ENCODE assay signal across 8 cellular contexts in the genomic region with DNA sequence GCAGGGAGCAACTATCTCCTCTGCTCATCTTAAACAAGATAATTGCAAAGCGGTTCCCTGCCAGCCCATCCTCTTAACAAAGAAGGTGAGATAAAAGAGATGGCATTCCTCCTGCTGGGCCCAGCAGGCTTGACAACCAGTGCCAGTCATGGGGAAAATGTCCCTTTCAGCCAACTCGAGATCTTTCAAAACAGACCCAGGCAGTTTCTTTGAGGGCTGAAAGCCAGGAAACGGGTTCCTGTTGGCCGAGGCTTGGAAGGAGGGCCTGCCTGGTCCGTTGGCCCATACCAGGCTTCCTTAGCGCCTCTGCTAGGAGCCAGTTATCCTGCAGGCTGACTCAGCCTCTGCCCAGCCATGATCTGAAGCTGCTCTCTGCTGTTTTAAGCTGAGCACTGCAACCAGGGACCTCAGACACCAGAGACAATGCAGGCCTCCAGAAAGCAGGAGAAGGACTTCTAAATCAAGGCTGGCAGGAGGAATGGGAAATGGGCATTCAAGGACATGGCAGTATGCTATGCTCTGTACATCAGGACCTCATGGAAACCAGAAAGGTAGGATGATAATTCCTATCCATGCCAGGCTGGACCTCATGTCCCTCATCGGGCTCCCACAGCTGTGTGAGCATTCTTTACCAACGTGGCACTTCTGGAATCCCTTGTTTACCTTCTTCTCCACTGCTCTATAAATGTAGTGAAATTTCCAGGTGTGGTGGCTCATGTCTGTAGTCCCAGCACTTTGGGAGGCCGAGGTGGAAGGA. TPM values are rescaled to one million over a fixed set of nuclear protein-coding genes. Genes with fewer than 3 reads are reported as not detected.
DNase-seq lines count a peak whose midpoint lies in the region; ATAC-seq and TF ChIP-seq lines count a peak whose summit lies in the region.

No MANE protein-coding gene starts in this region.

- TF ChIP-seq CTCF in fibroblast of villous mesenchyme (IDR thresholded peaks at IDR 0.05; ENCODE audit: insufficient read depth, low read depth, low read length) (peak; percentile 60), omental fat pad (IDR thresholded peaks at IDR 0.05) (peak in 1 of 3 donors; percentile 48), MM.1S (IDR thresholded peaks at IDR 0.05; ENCODE audit: low read length) (no peak)

- no peak overlapping the region for H2AFZ ChIP-seq in MM.1S (ENCODE audit: low read length)

- H3K4me1 ChIP-seq in MM.1S (ENCODE audit: low read length): no peaks in the 10 kb centered on the region

- H3K36me3 ChIP-seq in MM.1S (replicated peaks; ENCODE audit: insufficient read depth, low read length): no peaks in the 10 kb centered on the region

- no peak overlapping the region for H3K9ac ChIP-seq in MM.1S (ENCODE audit: low read length)

- H3K79me2 ChIP-seq in MM.1S (ENCODE audit: low read length): no peaks in the 10 kb centered on the region

- no peaks in the 10 kb centered on the region for H3F3A ChIP-seq in MM.1S (ENCODE audit: insufficient read depth, low read length)

- no peak overlapping the region for H3K4me2 ChIP-seq in MM.1S (ENCODE audit: low read depth, low read length)

- H3K9me3 ChIP-seq in MM.1S (replicated peaks; ENCODE audit: insufficient read depth, low read length): no peaks in the 10 kb centered on the region

- no peak overlapping the region for H3K27ac ChIP-seq in MM.1S (ENCODE audit: low read length)

- no peaks in the 10 kb centered on the region for H3K27me3 ChIP-seq in MM.1S (replicated peaks; ENCODE audit: insufficient read depth, low read length)

- no peaks in the 10 kb centered on the region for H3K9me2 ChIP-seq in MM.1S (replicated peaks; ENCODE audit: insufficient read depth, low read length)

- H3K4me3 ChIP-seq in fibroblast of villous mesenchyme (ENCODE audit: low read depth, low read length) (no peak overlapping the region), MM.1S (ENCODE audit: low read length) (no peak overlapping the region)

- DNase-seq in SHP77 (lab: John Stamatoyannopoulos, UW) (peak; percentile 0 to 6), SHP77 treated with DMSO at 0.1 percent for 48 hours (lab: John Stamatoyannopoulos, UW) (no peak), RPMI7951 (ENCODE audit: low read depth) (peak; percentile 8), fibroblast of villous mesenchyme (ENCODE audit: low read depth) (peak; percentile 63), omental fat pad (ENCODE audit: low spot score) (no peak), HuH-7.5 (ENCODE audit: low spot score) (no peak), MM.1S (no peak)
- DNase-seq in activated CD4-positive, alpha-beta T cell treated with anti-CD3 and anti-CD28 coated beads, Interleukin-2, amount 50 U/mL, for 48 hours: no peak

- peak; percentile 95 for ATAC-seq in omental fat pad (ENCODE audit: low FRiP score)

- no peaks in the 10 kb centered on the region for H4K20me1 ChIP-seq in MM.1S (ENCODE audit: insufficient read depth, low read length)

RNA-seq across cellular contexts. Expression of a gene that starts 42.4 kb away (rescaled TPM):
- total RNA-seq in RPMI7951 (2014; rRNA removed; shearing (Covaris generic)): 0.49 TPM in 1 of 2 replicates, not detected in the other
- total RNA-seq in fibroblast of villous mesenchyme: 0.43 and 0.97 TPM in 2 replicates
- 1 to 10 TPM; 4.7 to 8.5 (median 7.3) TPM for total RNA-seq in omental fat pad

RNA-seq across cellular contexts. Expression of a gene that starts 52.9 kb away (rescaled TPM):
- 168 and 180 TPM in 2 replicates for total RNA-seq in RPMI7951 (2014; rRNA removed; shearing (Covaris generic))
- total RNA-seq in fibroblast of villous mesenchyme (436 and 516 TPM in 2 replicates), omental fat pad (100 to 1,000 TPM; 114 to 219 (median 135) TPM)

Comparison
In these comparisons a context has a peak if more than half of its experiments do, and no peak if none do; other contexts are left out.
1. DNase-seq: peak in SHP77 (2 of 2), RPMI7951 (single experiment) and fibroblast of villous mesenchyme (single experiment); none in SHP77 treated with DMSO at 0.1 percent for 48 hours (single experiment), omental fat pad (single experiment), HuH-7.5 (single experiment), MM.1S (single experiment) and activated CD4-positive, alpha-beta T cell treated with anti-CD3 and anti-CD28 coated beads, Interleukin-2, amount 50 U/mL, for 48 hours (0 of 2).